Comparison of ENCODE assay signal across 10 cellular contexts in genomic region chr9:6051511-6051950, GRCh38. TPM values are rescaled to one million over a fixed set of nuclear protein-coding genes. Genes with fewer than 3 reads are reported as not detected.
A peak's percentile ranks its signal among the peaks of the same experiment; 100 is the strongest.
DNase-seq lines count a peak whose midpoint lies in the region; ATAC-seq, FAIRE-seq and TF ChIP-seq lines count a peak whose summit lies in the region.
"Had no signal": no experiment of that assay in that cellular context is flagged by ENCODE, and none has a peak within 500 bp of the region (broad histone marks: within the 10 kb centered on the region; RNA-seq: fewer than 3 reads in every experiment).

No MANE protein-coding gene starts in this region.

- FAIRE-seq in GM12892 (lab: Jason Lieb, UNC): peak; percentile 91
- FAIRE-seq in RCC 7860 (lab: Jason Lieb, UNC): no peak

- ATAC-seq in GM19395 (IDR thresholded peaks at IDR 0.05; ENCODE audit: unreplicated experiment) (peak; percentile 56), HG02852 (IDR thresholded peaks at IDR 0.05; ENCODE audit: unreplicated experiment) (peak; percentile 77), GM19452 (IDR thresholded peaks at IDR 0.05; ENCODE audit: unreplicated experiment) (no peak)

- DNase-seq in GM12892 (ENCODE audit: insufficient read length) (no peak), NAMALWA (ENCODE audit: low spot score) (peak; percentile 60), RCC 7860 (ENCODE audit: low spot score) (no peak), midbrain (lab: John Stamatoyannopoulos, UW) (no peak)
- DNase-seq in activated effector memory CD4-positive, alpha-beta T cell treated with anti-CD3 and anti-CD28 coated beads, Interleukin-2, amount 50 U/mL, for 16 hours: no peak
- DNase-seq: DMS79 treated with DMSO at 0.1 percent for 48 hours, SJCRH30 had no signal

- TF ChIP-seq POLR2A in GM12892 (IDR thresholded peaks at IDR 0.05; ENCODE audit: low read depth, low read length): no peak

RNA-seq across cellular contexts. Expression of gene RANBP6, which starts 36.1 kb away (rescaled TPM):
- polyA plus RNA-seq in GM12892 (2012; ENCODE audit: missing spikeins): 16.8 TPM
